Comparison of ENCODE assay signal across 8 cellular contexts in genomic region chr3:112990672-112991602, GRCh38.
A peak's percentile ranks its signal among the peaks of the same experiment; 100 is the strongest.
DNase-seq lines count a peak whose midpoint lies in the region; ATAC-seq and TF ChIP-seq lines count a peak whose summit lies in the region.

TSS of gene GTPBP8 (plus strand) at chr3:112990984. CDS start at chr3:112991000, 16 bp downstream.

- peak; percentile 93 for ATAC-seq in GM21515 (IDR thresholded peaks at IDR 0.05; ENCODE audit: unreplicated experiment)

- no peaks in the 10 kb centered on the region for H3K27me3 ChIP-seq in OCI-LY3 (ENCODE audit: low read depth, low read length)

- peaks cover 45% of the 10 kb centered on the region for H3K4me1 ChIP-seq in OCI-LY3 (ENCODE audit: low read length)

- peak within 1 kb of the TSS; percentile 85 for H3K4me3 ChIP-seq in OCI-LY3 (ENCODE audit: low read length)

- TF ChIP-seq CTCF in OCI-LY3 (IDR thresholded peaks at IDR 0.05; ENCODE audit: low read depth, low read length): no peak

- H3K9me3 ChIP-seq in OCI-LY3 (ENCODE audit: insufficient read depth, low read length): no peaks in the 10 kb centered on the region

- H3K27ac ChIP-seq in OCI-LY3 (ENCODE audit: low read length): peak within 1 kb of the TSS; percentile 89

- peak within 1 kb of the TSS; percentile 91 for H3K4me2 ChIP-seq in OCI-LY3 (ENCODE audit: low read length)

- peaks cover 4% of the 10 kb centered on the region for H3K36me3 ChIP-seq in OCI-LY3 (replicated peaks; ENCODE audit: low read depth, low read length)

- peaks cover 42% of the 10 kb centered on the region for H3K79me2 ChIP-seq in OCI-LY3 (ENCODE audit: low read length)

- no peaks in the 10 kb centered on the region for H4K20me1 ChIP-seq in OCI-LY3 (ENCODE audit: insufficient read depth, low read length)

- peak within 1 kb of the TSS; percentile 92 for H3K9ac ChIP-seq in OCI-LY3 (ENCODE audit: low read length)

- H2AFZ ChIP-seq in OCI-LY3 (ENCODE audit: low read depth, low read length): peak within 1 kb of the TSS; percentile 85

- DNase-seq in D341Med (ENCODE audit: low spot score) (peak; percentile 93), HuH-7 (ENCODE audit: low spot score) (peak; percentile 86), activated T-cell treated with anti-CD3 and anti-CD28 coated beads for 1 hour (ENCODE audit: low read depth) (peak; percentile 76), epidermal melanocyte (ENCODE audit: insufficient read length, low spot score) (peak; percentile 75), middle frontal gyrus (ENCODE audit: extremely low spot score, low spot score) (peak; percentile 87)
- DNase-seq in stimulated activated CD8-positive, alpha-beta memory T cell treated with anti-CD3 and anti-CD28 coated beads, Interleukin-2, amount 100 ng/mL, for 48 hours (ENCODE audit: low read depth in 2 of 2): peak; percentile 75 to 81

Comparison
In these comparisons a context has a peak if more than half of its experiments do, and no peak if none do; other contexts are left out.
1. Peak in every context shown above with its lines: DNase-seq, ATAC-seq, H3K4me3 ChIP-seq and H3K27ac ChIP-seq.